9 cellular contexts compared by ENCODE assay signal in genomic region chr14:106846218-106846617, GRCh38.
DNase-seq lines count a peak whose midpoint lies in the region; ATAC-seq, FAIRE-seq and TF ChIP-seq lines count a peak whose summit lies in the region.
"Had no signal": no experiment of that assay in that cellular context is flagged by ENCODE, and none has a peak within 500 bp of the region (broad histone marks: within the 10 kb centered on the region; RNA-seq: fewer than 3 reads in every experiment).

No MANE protein-coding gene starts in this region.

- H3K36me3 Mint-ChIP-seq in activated naive CD4-positive, alpha-beta T cell treated with anti-CD3 and anti-CD28 coated beads, Interleukin-2, amount 50 U/mL, for 24 hours = no peaks in the 10 kb centered on the region

- peak overlapping the region; percentile 95 for H3K4me3 Mint-ChIP-seq in activated naive CD4-positive, alpha-beta T cell treated with anti-CD3 and anti-CD28 coated beads, Interleukin-2, amount 50 U/mL, for 24 hours

- TF ChIP-seq CTCF in VCaP (conservative IDR thresholded peaks at IDR 0.05) (no peak), HepG2 (CRISPR knock-in tag; IDR thresholded peaks at IDR 0.05) (no peak), tibial nerve (IDR thresholded peaks at IDR 0.05) (no peak)

- H3K4me3 ChIP-seq in HepG2 (replicated peaks in 1 of 3; ENCODE audit: insufficient read depth in 1 of 3, low read depth in 2 of 3, low read length in 3 of 3) = peak overlapping the region; percentile 76 to 88 (median 80); a peak in 5 of 6 replicates
- H3K4me3 ChIP-seq in tibial nerve = peak overlapping the region in 1 of 4 donors; percentile 52

- TF ChIP-seq RAD21 in HepG2 (CRISPR knock-in tag; IDR thresholded peaks at IDR 0.05) = no peak

- peak overlapping the region; percentile 56 for H3K9ac ChIP-seq in HepG2 (ENCODE audit: insufficient read depth, low read depth, low read length)

- intact Hi-C loops in HepG2 (cut with micrococcal nuclease; ENCODE audit: unreplicated experiment) = loop anchor here (1.0 kb wide), 1 partner anchor 26 kb away; no protein-coding TSS in a partner anchor

- H2AFZ ChIP-seq in HepG2 (ENCODE audit: low read length) = no peak overlapping the region

- peak overlapping the region; percentile 99 for H3K27ac ChIP-seq in VCaP
- peak overlapping the region; percentile 95 for H3K27ac ChIP-seq in HepG2 (ENCODE audit: extremely low read length, insufficient read depth, low read length)
- peak overlapping the region in 3 of 4 donors; percentile 75 to 90 (median 82) for H3K27ac ChIP-seq in tibial nerve

- peaks cover 0 to 4% of the 10 kb centered on the region in 2 experiments; a peak in 2 of 5 replicates for H3K36me3 ChIP-seq in HepG2 (replicated peaks in 1 of 2; ENCODE audit: control insufficient read depth in 1 of 2, insufficient read depth in 2 of 2, low read length in 2 of 2)
- H3K36me3 ChIP-seq in tibial nerve = no peaks in the 10 kb centered on the region

- TF ChIP-seq EP300 in HepG2 (IDR thresholded peaks at IDR 0.05; ENCODE audit: low read depth in 2 of 2, low read length in 2 of 2) (no peak), HepG2 (CRISPR knock-in tag; IDR thresholded peaks at IDR 0.05; ENCODE audit: borderline replicate concordance) (no peak), tibial nerve (IDR thresholded peaks at IDR 0.05) (peak; percentile 45 to 57)

- CTCF ChIA-PET in HepG2 (lab: Yijun Ruan, JAX; ENCODE audit: low intra/inter-chr PET ratio, low total read pairs) = interaction anchor here (1.0 to 4.8 kb wide), 2 partner anchors 15 to 37 kb away, joined by 3 to 54 read pairs; no protein-coding TSS in a partner anchor

- peaks cover 43% of the 10 kb centered on the region for H3K4me1 Mint-ChIP-seq in activated naive CD4-positive, alpha-beta T cell treated with anti-CD3 and anti-CD28 coated beads, Interleukin-2, amount 50 U/mL, for 24 hours

- FAIRE-seq in HepG2 (lab: Jason Lieb, UNC) = no peak

- peaks cover 49% of the 10 kb centered on the region for H3K79me2 ChIP-seq in HepG2 (ENCODE audit: insufficient read depth, low read length)

- H3K27me3 ChIP-seq in HepG2 (ENCODE audit: control insufficient read depth in 1 of 2, insufficient read depth in 2 of 2, low read length in 2 of 2) = no peaks in the 10 kb centered on the region
- H3K27me3 ChIP-seq in tibial nerve = no peaks in the 10 kb centered on the region

- H3K4me2 ChIP-seq in HepG2 (ENCODE audit: low read depth, low read length) = peak overlapping the region; percentile 96

- in situ Hi-C loops in HepG2 (cut with HindIII; ENCODE audit: extremely low pct_ligation_motif_present, low pct_unique_long_range_greater_than_20kb) = no loop called here

- POLR2A ChIA-PET in HepG2 (lab: Yijun Ruan, JAX) = no interaction called here

- no TSS peak for BruUV-seq in HepG2 (replicated peaks; lab: Mats Ljungman, UMichigan)

- WGBS in HepG2 (ENCODE audit: low lambda C conversion rate) = 7% methylated on average over 2 of the region's 2 CpGs
- 54 to 63% methylated on average over 2 of the region's 2 CpGs for WGBS in tibial nerve, 2 donors

- ATAC-seq in HepG2 (no peak), GM21360 (IDR thresholded peaks at IDR 0.05; ENCODE audit: unreplicated experiment) (no peak), GM18868 (IDR thresholded peaks at IDR 0.05; ENCODE audit: unreplicated experiment) (no peak)

- H4K20me1 ChIP-seq in HepG2 (ENCODE audit: insufficient read depth, low read length) = no peaks in the 10 kb centered on the region

- H3K27ac Mint-ChIP-seq in activated naive CD4-positive, alpha-beta T cell treated with anti-CD3 and anti-CD28 coated beads, Interleukin-2, amount 50 U/mL, for 24 hours = peak overlapping the region; percentile 1

- H3K4me1 ChIP-seq in HepG2 (ENCODE audit: insufficient read depth, low read length) (peaks cover 57% of the 10 kb centered on the region), tibial nerve (peaks cover 0 to 21% (median 0%) of the 10 kb centered on the region in 4 donors)

- no peak for DNase-seq in activated naive CD4-positive, alpha-beta T cell (lab: John Stamatoyannopoulos, UW)
- DNase-seq in HepG2 (ENCODE audit: low spot score) = no peak
- no peak for DNase-seq in tibial nerve (ENCODE audit: low spot score in 2 of 2)
- no peak for DNase-seq in H4 (ENCODE audit: low spot score)

- H3K9me3 Mint-ChIP-seq in activated naive CD4-positive, alpha-beta T cell treated with anti-CD3 and anti-CD28 coated beads, Interleukin-2, amount 50 U/mL, for 24 hours = no peaks in the 10 kb centered on the region
- H3K9me3 Mint-ChIP-seq: activated CD4-positive, alpha-beta T cell treated with anti-CD3 and anti-CD28 coated beads, Interleukin-2, amount 10 ng/mL, durations not matched to agents 24 days and 14 days had no signal

- no peaks in the 10 kb centered on the region for H3K27me3 Mint-ChIP-seq in activated naive CD4-positive, alpha-beta T cell treated with anti-CD3 and anti-CD28 coated beads, Interleukin-2, amount 50 U/mL, for 24 hours

- no peaks in the 10 kb centered on the region for H3K9me3 ChIP-seq in HepG2 (ENCODE audit: low read length)
- no peaks in the 10 kb centered on the region for H3K9me3 ChIP-seq in tibial nerve

- TF ChIP-seq POLR2A in HepG2 (IDR thresholded peaks at IDR 0.05; ENCODE audit: insufficient read depth in 1 of 2, low read depth in 2 of 2, low read length in 2 of 2) (no peak), tibial nerve (IDR thresholded peaks at IDR 0.05) (no peak)

TF ChIP-seq in HepG2, 621 proteins besides CTCF, POLR2A, EP300 and RAD21:
- TF ChIP-seq ZNF20 (CRISPR knock-in tag; IDR thresholded peaks at IDR 0.05) = no peak
